In genomic region chr13:45060062-45060461, GRCh38 we compare ENCODE assay signal across 6 cellular contexts.
"Had no signal": no experiment of that assay in that cellular context is flagged by ENCODE, and none has a peak within 500 bp of the region (broad histone marks: within the 10 kb centered on the region; RNA-seq: fewer than 3 reads in every experiment).

No MANE protein-coding gene starts in this region.

- H3K4me1 Mint-ChIP-seq: GM23338 had no signal

- H3K4me3 ChIP-seq: GM23338, K562 had no signal

- H3K9me3 Mint-ChIP-seq: GM23338, H9 had no signal

- H3K27ac Mint-ChIP-seq: GM23338, H9 had no signal

- DNase-seq: H9, HCEC 1CT, IMR-90, KG1 had no signal

- H3K4me2 ChIP-seq: GM23338 had no signal

- H3K4me3 Mint-ChIP-seq: GM23338, H9 had no signal

- ATAC-seq: GM23338, K562 had no signal
